1 cellular context compared by ENCODE assay signal in genomic region chr19:15239337-15239949, GRCh38.
TF ChIP-seq lines count a peak whose summit lies in the region.

No MANE protein-coding gene starts in this region.

TF ChIP-seq in K562, 482 proteins besides CTCF, POLR2A, EP300 and RAD21:
- TF ChIP-seq RBM22 (IDR thresholded peaks at IDR 0.05; ENCODE audit: low read depth, low read length, poor library complexity, severe bottlenecking) (peak; percentile 91), MYBL2 (IDR thresholded peaks at IDR 0.05; ENCODE audit: low read depth) (no peak), MYBL2 (CRISPR knock-in tag; IDR thresholded peaks at IDR 0.05; ENCODE audit: borderline replicate concordance) (no peak), POLR2G (IDR thresholded peaks at IDR 0.05; ENCODE audit: low read depth, low read length) (peak; percentile 47)
